1 cellular context compared by ENCODE assay signal in genomic region chr6:31158140-31158862, GRCh38.
TF ChIP-seq lines count a peak whose summit lies in the region.

TCF19 (plus strand) TSS chr6:31158589; CDS start chr6:31159470, 881 bp downstream.

TF ChIP-seq in HepG2, 621 proteins besides CTCF, POLR2A, EP300 and RAD21 (continued from another document and continues in another):
- TF ChIP-seq ARID4A (CRISPR knock-in tag; IDR thresholded peaks at IDR 0.05; ENCODE audit: borderline replicate concordance): peak; percentile 100
- no peak for TF ChIP-seq ZNF577 (CRISPR knock-in tag; IDR thresholded peaks at IDR 0.05; ENCODE audit: borderline replicate concordance, low read depth)
- TF ChIP-seq ZSCAN5A (CRISPR knock-in tag; IDR thresholded peaks at IDR 0.05; ENCODE audit: borderline replicate concordance): peak; percentile 81
- no peak for TF ChIP-seq MEIS1 (CRISPR knock-in tag; IDR thresholded peaks at IDR 0.05; ENCODE audit: borderline replicate concordance)
- TF ChIP-seq ZFP36L2 (CRISPR knock-in tag; IDR thresholded peaks at IDR 0.05): no peak
- TF ChIP-seq MAFG (CRISPR knock-in tag; IDR thresholded peaks at IDR 0.05): no peak
- no peak for TF ChIP-seq ZBTB10 (CRISPR knock-in tag; IDR thresholded peaks at IDR 0.05; ENCODE audit: borderline replicate concordance)
- no peak; the same call in 1 of the 2 replicates for TF ChIP-seq NFE2L1 (CRISPR knock-in tag; IDR thresholded peaks at IDR 0.05; ENCODE audit: borderline replicate concordance)
- peak; percentile 85 for TF ChIP-seq HIVEP1 (CRISPR knock-in tag; IDR thresholded peaks at IDR 0.05)
- no peak for TF ChIP-seq ZNF570 (CRISPR knock-in tag; IDR thresholded peaks at IDR 0.05; ENCODE audit: borderline replicate concordance)
- peak; percentile 99 for TF ChIP-seq SP2 (CRISPR knock-in tag; IDR thresholded peaks at IDR 0.05)
- peak; percentile 30; the same call in 1 of the 2 replicates for TF ChIP-seq KMT2A (CRISPR knock-in tag; IDR thresholded peaks at IDR 0.05)
- TF ChIP-seq ZNF263 (CRISPR knock-in tag; IDR thresholded peaks at IDR 0.05): peak; percentile 46; the same call in 1 of the 2 replicates
- TF ChIP-seq RELA (CRISPR knock-in tag; IDR thresholded peaks at IDR 0.05): no peak
- no peak for TF ChIP-seq ZNF18 (CRISPR knock-in tag; IDR thresholded peaks at IDR 0.05; ENCODE audit: insufficient replicate concordance)
- no peak for TF ChIP-seq TBX3 (IDR thresholded peaks at IDR 0.05; ENCODE audit: borderline replicate concordance)
- peak; percentile 95; the same call in 1 of the 2 replicates for TF ChIP-seq SP4 (CRISPR knock-in tag; IDR thresholded peaks at IDR 0.05)
- peak; percentile 85 for TF ChIP-seq ZNF547 (CRISPR knock-in tag; IDR thresholded peaks at IDR 0.05)
- TF ChIP-seq NFRKB (IDR thresholded peaks at IDR 0.05): no peak
- TF ChIP-seq RFX1 (IDR thresholded peaks at IDR 0.05): no peak
- TF ChIP-seq MTERF4 (CRISPR knock-in tag; IDR thresholded peaks at IDR 0.05): no peak
- no peak for TF ChIP-seq ZNF138 (CRISPR knock-in tag; IDR thresholded peaks at IDR 0.05; ENCODE audit: low read depth)
- TF ChIP-seq HNRNPH1 (optimal IDR thresholded peaks at IDR 0.05; ENCODE audit: low read depth, low read length): no peak
- peak; percentile 63; the same call in 1 of the 2 replicates for TF ChIP-seq NRL (CRISPR knock-in tag; IDR thresholded peaks at IDR 0.05; ENCODE audit: borderline replicate concordance)
- TF ChIP-seq BRF2 (CRISPR knock-in tag; IDR thresholded peaks at IDR 0.05): peak; percentile 72; the same call in 1 of the 2 replicates
- peak; percentile 95 for TF ChIP-seq MXI1 (IDR thresholded peaks at IDR 0.05; ENCODE audit: borderline replicate concordance, low read depth, low read length)
- no peak; the same call in 1 of the 2 replicates for TF ChIP-seq KDM5B (CRISPR knock-in tag; IDR thresholded peaks at IDR 0.05; ENCODE audit: borderline replicate concordance)
- TF ChIP-seq TEAD2 (CRISPR knock-in tag; IDR thresholded peaks at IDR 0.05): no peak
- TF ChIP-seq MYC (CRISPR knock-in tag; IDR thresholded peaks at IDR 0.05; ENCODE audit: borderline replicate concordance): peak; percentile 64; the same call in 1 of the 2 replicates
- peak; percentile 80; the same call in 1 of the 2 replicates for TF ChIP-seq CCDC6 (CRISPR knock-in tag; IDR thresholded peaks at IDR 0.05)
- no peak for TF ChIP-seq PAWR (CRISPR knock-in tag; IDR thresholded peaks at IDR 0.05; ENCODE audit: borderline replicate concordance)
- no peak for TF ChIP-seq ZBTB49 (CRISPR knock-in tag; IDR thresholded peaks at IDR 0.05; ENCODE audit: borderline replicate concordance)
- TF ChIP-seq RARG (CRISPR knock-in tag; IDR thresholded peaks at IDR 0.05; ENCODE audit: low read depth): no peak
- TF ChIP-seq ZNF788 (CRISPR knock-in tag; IDR thresholded peaks at IDR 0.05; ENCODE audit: borderline replicate concordance): 0 out of 2 replicates have a peak, but pooled peaks have one; percentile 22
- TF ChIP-seq ZNF563 (CRISPR knock-in tag; IDR thresholded peaks at IDR 0.05): no peak
- TF ChIP-seq TRIM24 (CRISPR knock-in tag; IDR thresholded peaks at IDR 0.05): no peak
- no peak for TF ChIP-seq RXRB (CRISPR knock-in tag; IDR thresholded peaks at IDR 0.05; ENCODE audit: borderline replicate concordance)
- no peak for TF ChIP-seq KAT2B (IDR thresholded peaks at IDR 0.05; ENCODE audit: borderline replicate concordance, low read depth, low read length)
- no peak for TF ChIP-seq ZNF10 (CRISPR knock-in tag; IDR thresholded peaks at IDR 0.05; ENCODE audit: borderline replicate concordance, low read depth)
- TF ChIP-seq ZNF879 (CRISPR knock-in tag; IDR thresholded peaks at IDR 0.05): no peak
- TF ChIP-seq NFE2L2 (IDR thresholded peaks at IDR 0.05; ENCODE audit: low read length): no peak
- TF ChIP-seq ZBTB38 (CRISPR knock-in tag; IDR thresholded peaks at IDR 0.05): no peak
- no peak for TF ChIP-seq HHEX (CRISPR knock-in tag; IDR thresholded peaks at IDR 0.05)
- TF ChIP-seq CREM (IDR thresholded peaks at IDR 0.05): 0 out of 2 replicates have a peak, but pooled peaks have one; percentile 48
- no peak for TF ChIP-seq CREM (CRISPR knock-in tag; IDR thresholded peaks at IDR 0.05)
- TF ChIP-seq SNRNP70 (IDR thresholded peaks at IDR 0.05; ENCODE audit: low read depth, low read length): no peak
- no peak for TF ChIP-seq NFKBIZ (CRISPR knock-in tag; IDR thresholded peaks at IDR 0.05)
- peak; percentile 41; the same call in 1 of the 2 replicates for TF ChIP-seq ZNF580 (CRISPR knock-in tag; IDR thresholded peaks at IDR 0.05; ENCODE audit: borderline replicate concordance, low read depth)
- no peak for TF ChIP-seq TBP (CRISPR knock-in tag; IDR thresholded peaks at IDR 0.05)
- no peak for TF ChIP-seq ZNF768 (CRISPR knock-in tag; IDR thresholded peaks at IDR 0.05)
- TF ChIP-seq CREB3 (CRISPR knock-in tag; IDR thresholded peaks at IDR 0.05): no peak
- peak; percentile 37 for TF ChIP-seq SKI (IDR thresholded peaks at IDR 0.05; ENCODE audit: partially characterized antibody)
- no peak for TF ChIP-seq NFE2 (CRISPR knock-in tag; IDR thresholded peaks at IDR 0.05)
- no peak; the same call in 1 of the 2 replicates for TF ChIP-seq ETV5 (CRISPR knock-in tag; IDR thresholded peaks at IDR 0.05; ENCODE audit: borderline replicate concordance)
- TF ChIP-seq HOXD1 (CRISPR knock-in tag; IDR thresholded peaks at IDR 0.05): no peak
- no peak for TF ChIP-seq ARNT (IDR thresholded peaks at IDR 0.05)
- TF ChIP-seq PHF20 (CRISPR knock-in tag; IDR thresholded peaks at IDR 0.05): peak; percentile 62
- no peak for TF ChIP-seq ZNF496 (CRISPR knock-in tag; IDR thresholded peaks at IDR 0.05; ENCODE audit: insufficient replicate concordance)
- peak; percentile 91; the same call in 1 of the 2 replicates for TF ChIP-seq SRY (CRISPR knock-in tag; IDR thresholded peaks at IDR 0.05)
- no peak for TF ChIP-seq JARID2 (CRISPR knock-in tag; IDR thresholded peaks at IDR 0.05; ENCODE audit: insufficient replicate concordance)
- TF ChIP-seq DPF2 (CRISPR knock-in tag; IDR thresholded peaks at IDR 0.05; ENCODE audit: borderline replicate concordance, low read depth): no peak
